ENCODE assay signal across 12 cellular contexts in genomic region chr13:111658150-111659100, GRCh38.
DNase-seq lines count a peak whose midpoint lies in the region; ATAC-seq and TF ChIP-seq lines count a peak whose summit lies in the region.
"Had no signal": no experiment of that assay in that cellular context is flagged by ENCODE, and none has a peak within 500 bp of the region (broad histone marks: within the 10 kb centered on the region; RNA-seq: fewer than 3 reads in every experiment).

No MANE protein-coding gene starts in this region.

- no peaks in the 10 kb centered on the region for H3K4me1 Mint-ChIP-seq in Calu3 (ENCODE audit: low read depth, unreplicated experiment)
- H3K4me1 Mint-ChIP-seq: activated naive CD4-positive, alpha-beta T cell treated with anti-CD3 and anti-CD28 coated beads, Interleukin-2, amount 50 U/mL, for 24 hours; natural killer cell had no signal

- TF ChIP-seq CTCF in Calu3 (IDR thresholded peaks at IDR 0.05; ENCODE audit: unreplicated experiment): no peak
- TF ChIP-seq CTCF in upper lobe of right lung (IDR thresholded peaks at IDR 0.05): no peak

- H3K4me3 ChIP-seq in HAP-1 (no peak overlapping the region), upper lobe of right lung (no peak overlapping the region)

- H3K27ac ChIP-seq in upper lobe of right lung: no peak overlapping the region

- no peak for ATAC-seq in upper lobe of right lung
- ATAC-seq: effector memory CD8-positive, alpha-beta T cell; natural killer cell had no signal

- H3K9me3 Mint-ChIP-seq in Calu3 (ENCODE audit: low read depth, unreplicated experiment): no peaks in the 10 kb centered on the region
- H3K9me3 Mint-ChIP-seq: activated naive CD4-positive, alpha-beta T cell treated with anti-CD3 and anti-CD28 coated beads, Interleukin-2, amount 50 U/mL, for 24 hours; effector memory CD8-positive, alpha-beta T cell; natural killer cell had no signal

- CTCF ChIA-PET in Calu3 (lab: Charles Lee): no interaction called here

- DNase-seq in HAP-1 (ENCODE audit: low spot score in 2 of 2) (peak; percentile 37 to 70), NCI-H2227 (lab: John Stamatoyannopoulos, UW; ENCODE audit: unreplicated experiment) (peak; percentile 29), head of caudate nucleus (peak; percentile 32 to 88 (median 68)), posterior cingulate gyrus (peak; percentile 30 to 95 (median 68)), MV-4-11 (lab: John Stamatoyannopoulos, UW) (no peak), HuH-7 (ENCODE audit: low spot score) (no peak), Calu3 (no peak), upper lobe of right lung (no peak)
- DNase-seq: effector memory CD8-positive, alpha-beta T cell; natural killer cell; stimulated activated CD4-positive, alpha-beta T cell treated with anti-CD3 and anti-CD28 coated beads, Interleukin-1b, Interleukin-23, amount 100 ng/mL, for 48 hours had no signal

- H3K27ac Mint-ChIP-seq in Calu3 (ENCODE audit: unreplicated experiment): no peak overlapping the region
- H3K27ac Mint-ChIP-seq: activated naive CD4-positive, alpha-beta T cell treated with anti-CD3 and anti-CD28 coated beads, Interleukin-2, amount 50 U/mL, for 24 hours; effector memory CD8-positive, alpha-beta T cell; natural killer cell had no signal

- intact Hi-C loops in head of caudate nucleus (cut with DNase I) (no loop called here), posterior cingulate gyrus (cut with DNase I) (no loop called here), Calu3 (cut with micrococcal nuclease; ENCODE audit: unreplicated experiment) (no loop called here), upper lobe of right lung (cut with DNase I) (no loop called here)

- H3K36me3 Mint-ChIP-seq in Calu3 (ENCODE audit: insufficient read depth, unreplicated experiment): no peaks in the 10 kb centered on the region
- H3K36me3 Mint-ChIP-seq: activated naive CD4-positive, alpha-beta T cell treated with anti-CD3 and anti-CD28 coated beads, Interleukin-2, amount 50 U/mL, for 24 hours; natural killer cell had no signal

- H3K9me3 ChIP-seq in HAP-1: no peaks in the 10 kb centered on the region
- no peaks in the 10 kb centered on the region for H3K9me3 ChIP-seq in upper lobe of right lung

- in situ Hi-C loops in HAP-1 (cut with MboI; ENCODE audit: low sequenced_read_pairs): no loop called here

- no peaks in the 10 kb centered on the region for H3K4me1 ChIP-seq in HAP-1
- no peaks in the 10 kb centered on the region for H3K4me1 ChIP-seq in upper lobe of right lung

- no peaks in the 10 kb centered on the region for H3K27me3 Mint-ChIP-seq in Calu3 (ENCODE audit: unreplicated experiment)

- no peaks in the 10 kb centered on the region for H3K36me3 ChIP-seq in HAP-1 (replicated peaks)
- H3K36me3 ChIP-seq in upper lobe of right lung: no peaks in the 10 kb centered on the region

- BruUV-seq in Calu3 (replicated peaks; lab: Mats Ljungman, UMichigan): no TSS peak

- no peak overlapping the region for H3K4me3 Mint-ChIP-seq in Calu3 (ENCODE audit: low read depth, unreplicated experiment)
- H3K4me3 Mint-ChIP-seq: activated naive CD4-positive, alpha-beta T cell treated with anti-CD3 and anti-CD28 coated beads, Interleukin-2, amount 50 U/mL, for 24 hours; effector memory CD8-positive, alpha-beta T cell; natural killer cell had no signal

- no peaks in the 10 kb centered on the region for H3K27me3 ChIP-seq in HAP-1 (ENCODE audit: low read depth)
- peaks cover 8% of the 10 kb centered on the region for H3K27me3 ChIP-seq in upper lobe of right lung

Comparison
In these comparisons a context has a peak if more than half of its experiments do, and no peak if none do; other contexts are left out.
1. DNase-seq: peak in HAP-1 (2 of 2), NCI-H2227 (single experiment), head of caudate nucleus (42 of 42) and posterior cingulate gyrus (10 of 10); none in MV-4-11 (single experiment), HuH-7 (single experiment), Calu3 (single experiment) and upper lobe of right lung (single experiment).